14 cellular contexts compared by ENCODE assay signal in the genomic region with DNA sequence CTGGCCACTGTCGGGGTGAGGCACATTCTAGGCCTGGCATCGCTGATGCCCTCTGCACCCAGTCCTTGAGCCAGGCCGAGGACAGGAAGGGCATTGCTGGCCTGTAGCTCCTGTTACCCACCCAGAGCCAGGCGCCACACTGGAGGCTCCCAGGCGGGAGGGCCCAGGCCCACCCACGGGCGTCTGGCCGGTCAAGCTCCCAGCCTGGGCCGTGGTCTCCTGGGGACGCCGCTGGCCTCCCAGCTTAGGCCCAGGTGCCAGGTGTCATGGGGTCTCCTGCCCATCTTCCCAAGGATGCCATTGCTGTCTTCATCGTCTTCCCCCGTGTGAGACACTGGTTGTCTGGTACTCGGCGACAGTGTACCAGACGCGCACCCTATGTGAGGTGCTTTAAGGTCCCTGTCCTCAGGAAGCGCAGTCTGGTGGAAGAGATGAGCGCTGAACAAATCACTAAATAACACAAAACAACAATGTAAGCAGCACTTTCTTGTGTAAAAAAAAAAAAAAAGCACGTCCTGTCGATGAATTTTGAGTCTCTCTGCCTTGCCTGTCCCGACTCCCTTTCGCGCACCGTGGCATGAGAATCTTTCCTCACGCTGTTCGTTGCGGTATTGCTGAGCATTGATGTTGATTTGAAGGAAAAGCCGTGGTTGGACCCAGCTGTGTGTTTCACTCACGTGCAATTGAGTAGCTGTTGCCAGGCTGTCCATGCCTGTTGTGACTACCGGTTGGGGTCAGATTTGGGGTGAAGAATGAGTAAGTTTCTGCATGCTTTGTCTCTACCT. TPM values are rescaled to one million over a fixed set of nuclear protein-coding genes. Genes with fewer than 3 reads are reported as not detected.
DNase-seq lines count a peak whose midpoint lies in the region; ATAC-seq and TF ChIP-seq lines count a peak whose summit lies in the region.
"Had no signal": no experiment of that assay in that cellular context is flagged by ENCODE, and none has a peak within 500 bp of the region (broad histone marks: within the 10 kb centered on the region; RNA-seq: fewer than 3 reads in every experiment).

No MANE protein-coding gene starts in this region.

- DNase-seq in activated CD8-positive, alpha-beta T cell treated with anti-CD3 and anti-CD28 coated beads, Interleukin-2, amount 10 ng/mL, durations not matched to agents 7 days and 5 days, result no peak
- no peak for DNase-seq in activated CD8-positive, alpha-beta T cell treated with anti-CD3 and anti-CD28 coated beads for 36 hours
- DNase-seq in NT2/D1 (ENCODE audit: low read depth, low spot score) (no peak), fibroblast of lung (ENCODE audit: low read depth in 2 of 2) (peak; percentile 8 to 11), renal cortical epithelial cell (ENCODE audit: low read depth) (peak; percentile 45), cortex of kidney (lab: John Stamatoyannopoulos, UW) (no peak), NCI-H774 (lab: John Stamatoyannopoulos, UW) (no peak)
- no peak for DNase-seq in activated CD8-positive, alpha-beta memory T cell treated with anti-CD3 and anti-CD28 coated beads, Interleukin-2, amount 50 U/mL, for 4 hours
- DNase-seq: ACHN, NCI-H2227 treated with DMSO at 0.1 percent for 48 hours, thyroid gland had no signal

- TF ChIP-seq CTCF in activated CD8-positive, alpha-beta T cell treated with anti-CD3 and anti-CD28 coated beads for 36 hours (IDR thresholded peaks at IDR 0.05), result no peak
- TF ChIP-seq CTCF in fibroblast of lung (conservative IDR thresholded peaks at IDR 0.05 in 1 of 2, IDR thresholded peaks at IDR 0.05 in 1 of 2; ENCODE audit: low read depth in 1 of 2, low read length in 2 of 2), result no peak

- H3K4me1 ChIP-seq in NT2/D1 (ENCODE audit: insufficient read depth, insufficient read length), result peaks cover 22% of the 10 kb centered on the region
- no peaks in the 10 kb centered on the region for H3K4me1 ChIP-seq in fibroblast of lung (ENCODE audit: control insufficient read depth, extremely low read depth, insufficient read depth, low read length)
- H3K4me1 ChIP-seq: ascending aorta, parathyroid adenoma had no signal

- H3K79me2 ChIP-seq in fibroblast of lung (ENCODE audit: control insufficient read depth, insufficient read depth, low read length), result no peaks in the 10 kb centered on the region
- H3K79me2 ChIP-seq: parathyroid adenoma had no signal

- no peak overlapping the region for H3K27ac ChIP-seq in fibroblast of lung (ENCODE audit: insufficient read depth, low read length)
- H3K27ac ChIP-seq: ascending aorta, parathyroid adenoma, SJSA1, thyroid gland had no signal

- H3K36me3 ChIP-seq in NT2/D1 (ENCODE audit: insufficient read depth, insufficient read length, low read length) (no peaks in the 10 kb centered on the region), fibroblast of lung (ENCODE audit: control insufficient read depth, insufficient read depth, low read length) (no peaks in the 10 kb centered on the region)

- no peaks in the 10 kb centered on the region for H4K20me1 ChIP-seq in fibroblast of lung (ENCODE audit: control insufficient read depth, extremely low read depth, insufficient read depth, low read length)

- peak; percentile 38 for ATAC-seq in activated CD8-positive, alpha-beta T cell treated with anti-CD3 and anti-CD28 coated beads, Interleukin-2, amount 10 ng/mL, durations not matched to agents 7 days and 5 days
- no peak for ATAC-seq in activated CD8-positive, alpha-beta T cell treated with anti-CD3 and anti-CD28 coated beads for 36 hours

- intact Hi-C loops in activated CD8-positive, alpha-beta T cell treated with anti-CD3 and anti-CD28 coated beads for 36 hours (cut with micrococcal nuclease), result no loop called here

- no peak overlapping the region for H2AFZ ChIP-seq in fibroblast of lung (ENCODE audit: low read length)
- H2AFZ ChIP-seq: parathyroid adenoma had no signal

- peaks cover 21% of the 10 kb centered on the region for H3K4me1 Mint-ChIP-seq in activated CD8-positive, alpha-beta T cell treated with anti-CD3 and anti-CD28 coated beads, Interleukin-2, amount 10 ng/mL, durations not matched to agents 7 days and 5 days (ENCODE audit: low read depth)
- peaks cover 19% of the 10 kb centered on the region for H3K4me1 Mint-ChIP-seq in activated CD8-positive, alpha-beta T cell treated with anti-CD3 and anti-CD28 coated beads for 36 hours (ENCODE audit: low read depth)

- H3K4me3 ChIP-seq in NT2/D1 (ENCODE audit: insufficient read length, low read depth) (no peak overlapping the region), fibroblast of lung (replicated peaks in 1 of 4; ENCODE audit: control extremely low read depth in 1 of 4, insufficient read depth in 1 of 4, low read depth in 3 of 4, low read length in 4 of 4) (no peak overlapping the region)
- H3K4me3 ChIP-seq: ascending aorta, SJSA1, thyroid gland had no signal

- H3K9me3 ChIP-seq in NT2/D1 (ENCODE audit: insufficient read depth, low read length) (no peaks in the 10 kb centered on the region), fibroblast of lung (ENCODE audit: control insufficient read depth, insufficient read depth, low read depth, low read length) (no peaks in the 10 kb centered on the region)
- H3K9me3 ChIP-seq: ascending aorta, SJSA1, thyroid gland had no signal

- H3K27me3 ChIP-seq in NT2/D1 (ENCODE audit: insufficient read depth, insufficient read length) (peaks cover 10% of the 10 kb centered on the region), fibroblast of lung (ENCODE audit: control insufficient read depth, insufficient read depth, low read length) (no peaks in the 10 kb centered on the region)
- H3K27me3 ChIP-seq: ascending aorta, SJSA1, thyroid gland had no signal

- H3K9ac ChIP-seq in NT2/D1 (ENCODE audit: insufficient read length, low read depth) (peak overlapping the region; percentile 15), fibroblast of lung (ENCODE audit: insufficient read depth, low read length) (no peak overlapping the region)
- H3K9ac ChIP-seq: parathyroid adenoma had no signal

- H3K4me2 ChIP-seq in fibroblast of lung (ENCODE audit: extremely low read depth, insufficient read depth, low read length), result no peak overlapping the region

- POLR2A ChIA-PET in activated CD8-positive, alpha-beta T cell treated with anti-CD3 and anti-CD28 coated beads, Interleukin-2, amount 10 ng/mL, durations not matched to agents 7 days and 5 days (lab: Charles Lee), result no interaction called here
- POLR2A ChIA-PET in activated CD8-positive, alpha-beta T cell treated with anti-CD3 and anti-CD28 coated beads for 36 hours (lab: Charles Lee), result interaction anchor here (1.0 to 1.4 kb wide), 2 partner anchors 20 to 195 kb away, joined by 3 to 6 read pairs; a partner anchor contains a TSS

- H3K27ac Mint-ChIP-seq in activated CD8-positive, alpha-beta T cell treated with anti-CD3 and anti-CD28 coated beads, Interleukin-2, amount 10 ng/mL, durations not matched to agents 7 days and 5 days, result no peak overlapping the region
- H3K27ac Mint-ChIP-seq in activated CD8-positive, alpha-beta T cell treated with anti-CD3 and anti-CD28 coated beads for 36 hours, result no peak overlapping the region

- no peak overlapping the region for H3K4me3 Mint-ChIP-seq in activated CD8-positive, alpha-beta T cell treated with anti-CD3 and anti-CD28 coated beads, Interleukin-2, amount 10 ng/mL, durations not matched to agents 7 days and 5 days
- no peak overlapping the region for H3K4me3 Mint-ChIP-seq in activated CD8-positive, alpha-beta T cell treated with anti-CD3 and anti-CD28 coated beads for 36 hours

- no peaks in the 10 kb centered on the region for H3K27me3 Mint-ChIP-seq in activated CD8-positive, alpha-beta T cell treated with anti-CD3 and anti-CD28 coated beads, Interleukin-2, amount 10 ng/mL, durations not matched to agents 7 days and 5 days (ENCODE audit: low read depth)
- H3K27me3 Mint-ChIP-seq in activated CD8-positive, alpha-beta T cell treated with anti-CD3 and anti-CD28 coated beads for 36 hours, result no peaks in the 10 kb centered on the region

- CTCF ChIA-PET in activated CD8-positive, alpha-beta T cell treated with anti-CD3 and anti-CD28 coated beads, Interleukin-2, amount 10 ng/mL, durations not matched to agents 7 days and 5 days (lab: Charles Lee), result interaction anchor here (0.9 to 1.4 kb wide), 4 partner anchors 10 to 174 kb away, joined by 3 to 4 read pairs (median 4); no protein-coding TSS in a partner anchor
- CTCF ChIA-PET in activated CD8-positive, alpha-beta T cell treated with anti-CD3 and anti-CD28 coated beads for 36 hours (lab: Charles Lee), result interaction anchor here (1.0 to 1.4 kb wide), 3 partner anchors 10 to 174 kb away, joined by 3 to 6 read pairs (median 6); no protein-coding TSS in a partner anchor

- H3K36me3 Mint-ChIP-seq in activated CD8-positive, alpha-beta T cell treated with anti-CD3 and anti-CD28 coated beads, Interleukin-2, amount 10 ng/mL, durations not matched to agents 7 days and 5 days (ENCODE audit: low read depth), result peaks cover 5% of the 10 kb centered on the region
- no peaks in the 10 kb centered on the region for H3K36me3 Mint-ChIP-seq in activated CD8-positive, alpha-beta T cell treated with anti-CD3 and anti-CD28 coated beads for 36 hours (ENCODE audit: low read depth)

- H3K9me3 Mint-ChIP-seq in activated CD8-positive, alpha-beta T cell treated with anti-CD3 and anti-CD28 coated beads, Interleukin-2, amount 10 ng/mL, durations not matched to agents 7 days and 5 days (ENCODE audit: insufficient read depth), result no peaks in the 10 kb centered on the region
- H3K9me3 Mint-ChIP-seq in activated CD8-positive, alpha-beta T cell treated with anti-CD3 and anti-CD28 coated beads for 36 hours, result no peaks in the 10 kb centered on the region

RNA-seq across cellular contexts. Expression of a gene that starts 27.0 kb away (rescaled TPM):
- total RNA-seq in activated CD8-positive, alpha-beta T cell treated with anti-CD3 and anti-CD28 coated beads, Interleukin-2, amount 10 ng/mL, durations not matched to agents 7 days and 5 days, result 10 to 100 TPM; 72.2 to 82.7 TPM
- total RNA-seq in activated CD8-positive, alpha-beta T cell treated with anti-CD3 and anti-CD28 coated beads for 36 hours, result 10 to 100 TPM; 44.1 to 45.4 TPM
- total RNA-seq in fibroblast of lung, result 12.3 and 22.0 TPM in 2 replicates
- polyA plus RNA-seq in fibroblast of lung, result 15.4 and 20.9 TPM in 2 replicates
- polyA plus RNA-seq in fibroblast of lung (2012), result 12.0 and 14.0 TPM in 2 replicates
- 48.1 and 63.5 TPM in 2 replicates for polyA minus RNA-seq in fibroblast of lung (ENCODE audit: low replicate concordance)
- total RNA-seq in renal cortical epithelial cell, result 26.9 and 31.3 TPM in 2 replicates

Comparison
In these comparisons a context has a peak if more than half of its experiments do, and no peak if none do; other contexts are left out.
1. DNase-seq: peak in fibroblast of lung (2 of 2) and renal cortical epithelial cell (single experiment); none in activated CD8-positive, alpha-beta T cell treated with anti-CD3 and anti-CD28 coated beads, Interleukin-2, amount 10 ng/mL, durations not matched to agents 7 days and 5 days (single experiment), activated CD8-positive, alpha-beta T cell treated with anti-CD3 and anti-CD28 coated beads for 36 hours (single experiment), NT2/D1 (single experiment), cortex of kidney (single experiment), activated CD8-positive, alpha-beta memory T cell treated with anti-CD3 and anti-CD28 coated beads, Interleukin-2, amount 50 U/mL, for 4 hours (single experiment) and NCI-H774 (single experiment).